ENCODE assay signal across 17 cellular contexts in the genomic region with DNA sequence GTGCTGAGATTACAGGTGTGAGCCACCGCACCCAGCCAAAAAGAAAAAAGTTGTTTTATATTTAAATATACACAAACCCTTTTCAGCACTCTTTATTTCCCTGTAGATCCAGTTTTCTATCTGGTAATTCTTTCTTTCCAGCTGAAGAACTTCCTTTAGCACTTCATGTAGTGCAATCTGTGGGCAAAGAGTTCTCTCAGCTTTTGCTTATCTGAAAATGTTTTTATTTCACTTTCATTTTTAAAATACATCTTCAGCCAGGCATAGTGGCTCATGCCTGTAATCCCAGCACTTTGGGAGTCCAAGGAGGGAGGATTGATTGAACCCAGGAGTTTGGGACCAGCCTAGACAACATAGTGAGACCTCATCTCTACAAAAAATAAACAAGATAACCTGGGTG. TPM values are rescaled to one million over a fixed set of nuclear protein-coding genes. Genes with fewer than 3 reads are reported as not detected.
A peak's percentile ranks its signal among the peaks of the same experiment; 100 is the strongest.
DNase-seq lines count a peak whose midpoint lies in the region; ATAC-seq and TF ChIP-seq lines count a peak whose summit lies in the region.
"Had no signal": no experiment of that assay in that cellular context is flagged by ENCODE, and none has a peak within 500 bp of the region (broad histone marks: within the 10 kb centered on the region; RNA-seq: fewer than 3 reads in every experiment).

No MANE protein-coding gene starts in this region.

- H3K4me2 ChIP-seq in IMR-90 (ENCODE audit: low read depth, low read length), result peak overlapping the region; percentile 60; the same call in 1 of the 2 replicates

- dilution Hi-C loops in IMR-90 (cut with HindIII; ENCODE audit: low sequenced_read_pairs, unreplicated experiment), result no loop called here

- DNase-seq in IMR-90, result no peak
- no peak for DNase-seq in T-helper 17 cell
- peak; percentile 41 for DNase-seq in fibroblast of villous mesenchyme (ENCODE audit: low read depth)
- no peak for DNase-seq in stomach
- DNase-seq in SIG-M5 (lab: John Stamatoyannopoulos, UW), result no peak
- no peak for DNase-seq in NCI-H510A treated with DMSO at 0.1 percent for 48 hours (lab: John Stamatoyannopoulos, UW)
- DNase-seq: CD4-positive, alpha-beta memory T cell; GOT3; KG1; NCI-H1092; NCI-H146; NCI-H2081 treated with DMSO at 0.1 percent for 48 hours; NCI-H2227 treated with DMSO at 0.1 percent for 48 hours; NCI-H524 treated with DMSO at 0.1 percent for 48 hours; Peyer's patch; SHP77 had no signal

- no TSS peak for BruUV-seq in IMR-90 (replicated peaks; lab: Mats Ljungman, UMichigan)

- H2BK5ac ChIP-seq in IMR-90 (ENCODE audit: low read depth, low read length, poor library complexity, severe bottlenecking), result peak overlapping the region; percentile 2

- peak overlapping the region; percentile 80; the same call in 1 of the 2 replicates for H2BK120ac ChIP-seq in IMR-90 (ENCODE audit: low read depth, low read length)

- peak overlapping the region; percentile 64; the same call in 1 of the 2 replicates for H3K4ac ChIP-seq in IMR-90 (ENCODE audit: low read depth, low read length)

- H2AK9ac ChIP-seq in IMR-90 (replicated peaks; ENCODE audit: low read depth, low read length, poor library complexity), result no peak overlapping the region

- peaks cover 16% of the 10 kb centered on the region for H3K27me3 Mint-ChIP-seq in T-helper 17 cell

- no peak for TF ChIP-seq RAD21 in IMR-90 (IDR thresholded peaks at IDR 0.05; ENCODE audit: low read length)

- H3K27ac ChIP-seq in IMR-90 (ENCODE audit: insufficient read depth, low read length) (no peak overlapping the region), stomach (peak overlapping the region in 3 of 5 donors; percentile 13 to 79 (median 70))

- no CpG with 5 or more reads among the region's 1 CpG for WGBS in IMR-90 (ENCODE audit: extremely low coverage in 2 of 2, insufficient read length in 1 of 2), 2 experiments
- 35 to 63% (median 58%) methylated on average over 1 of the region's 1 CpG for WGBS in stomach, 5 donors

- H3K4me3 ChIP-seq in IMR-90 (ENCODE audit: insufficient read depth, low read depth, low read length), result no peak overlapping the region
- H3K4me3 ChIP-seq in fibroblast of villous mesenchyme (ENCODE audit: low read depth, low read length), result no peak overlapping the region
- no peak overlapping the region for H3K4me3 ChIP-seq in stomach
- H3K4me3 ChIP-seq: Peyer's patch had no signal

- no peaks in the 10 kb centered on the region for H4K20me1 ChIP-seq in IMR-90 (ENCODE audit: insufficient read depth, low read length)

- no peak overlapping the region for H3K56ac ChIP-seq in IMR-90 (ENCODE audit: extremely low read depth, insufficient read depth, low read length)

- H2AK5ac ChIP-seq in IMR-90 (ENCODE audit: low read depth, low read length), result no peak overlapping the region

- POLR2A ChIA-PET in IMR-90 (lab: Charles Lee; ENCODE audit: unreplicated experiment), result no interaction called here

- peak overlapping the region; percentile 72 for H2AFZ ChIP-seq in IMR-90 (replicated peaks; ENCODE audit: low read length, poor library complexity)

- peak overlapping the region; percentile 58; the same call in 1 of the 2 replicates for H3K14ac ChIP-seq in IMR-90 (replicated peaks; ENCODE audit: low read depth, low read length)

- no peak for TF ChIP-seq POLR2A in IMR-90 (IDR thresholded peaks at IDR 0.05; ENCODE audit: low read depth, low read length)
- no peak for TF ChIP-seq POLR2A in stomach (IDR thresholded peaks at IDR 0.05)

- no peak for TF ChIP-seq EP300 in stomach (IDR thresholded peaks at IDR 0.05)

- intact Hi-C loops in IMR-90 (cut with micrococcal nuclease) (no loop called here), stomach (cut with DNase I; ENCODE audit: low total_unique reads) (no loop called here)

- no peak overlapping the region for H3K23ac ChIP-seq in IMR-90 (ENCODE audit: low read depth, low read length)

- no peak overlapping the region for H3K18ac ChIP-seq in IMR-90 (ENCODE audit: low read depth, low read length)

- peaks cover 4% of the 10 kb centered on the region for H3K4me1 Mint-ChIP-seq in T-helper 17 cell

- H3K79me1 ChIP-seq in IMR-90 (ENCODE audit: low read depth in 1 of 2, low read length in 2 of 2), result 0 out of 4 replicates have a peak, but pooled peaks cover 0 to 3% of the 10 kb centered on the region in 2 experiments

- no peaks in the 10 kb centered on the region for H3K36me3 ChIP-seq in IMR-90 (ENCODE audit: control insufficient read depth, insufficient read depth, low read length)
- H3K36me3 ChIP-seq in stomach, result no peaks in the 10 kb centered on the region
- H3K36me3 ChIP-seq: Peyer's patch had no signal

- no peak overlapping the region for H3K9ac ChIP-seq in IMR-90 (ENCODE audit: low read depth, low read length)

- H3K27ac Mint-ChIP-seq in T-helper 17 cell, result peak overlapping the region; percentile 78

- peak overlapping the region; percentile 34; the same call in 1 of the 3 replicates for H2BK15ac ChIP-seq in IMR-90 (ENCODE audit: low read depth, low read length)

- no peak overlapping the region; the same call in 1 of the 2 replicates for H4K5ac ChIP-seq in IMR-90 (ENCODE audit: low read depth, low read length)

- peaks cover 6% of the 10 kb centered on the region for H3K36me3 Mint-ChIP-seq in T-helper 17 cell (ENCODE audit: low read depth)

- CTCF ChIA-PET in IMR-90 (lab: Yijun Ruan, JAX), result interaction anchor here (0.6 to 1.4 kb wide), 3 partner anchors 12 to 23 kb away, joined by 3 to 8 read pairs (median 4); no protein-coding TSS in a partner anchor

- no peaks in the 10 kb centered on the region for H3K27me3 ChIP-seq in IMR-90 (ENCODE audit: control insufficient read depth, insufficient read depth, low read length)
- no peaks in the 10 kb centered on the region for H3K27me3 ChIP-seq in stomach
- H3K27me3 ChIP-seq: Peyer's patch had no signal

- peak overlapping the region; percentile 18; the same call in 1 of the 2 replicates for H2BK20ac ChIP-seq in IMR-90 (ENCODE audit: low read depth, low read length)

- H3K4me1 ChIP-seq in IMR-90 (ENCODE audit: control insufficient read depth, insufficient read depth, low read length), result 0 out of 2 replicates have a peak, but pooled peaks cover 2% of the 10 kb centered on the region
- no peaks in the 10 kb centered on the region for H3K4me1 ChIP-seq in stomach

- peak overlapping the region; percentile 36 to 77; a peak in 2 of 4 replicates for H4K8ac ChIP-seq in IMR-90 (ENCODE audit: low read depth in 2 of 2, low read length in 2 of 2)

- H3K9me3 ChIP-seq in IMR-90 (ENCODE audit: control insufficient read depth, insufficient read depth, low read length), result no peaks in the 10 kb centered on the region
- no peaks in the 10 kb centered on the region for H3K9me3 ChIP-seq in T-helper 17 cell (ENCODE audit: control insufficient read depth, low read length, poor library complexity, severe bottlenecking)
- peaks cover 0 to 4% (median under 1%) of the 10 kb centered on the region in 4 donors for H3K9me3 ChIP-seq in stomach

- ATAC-seq in IMR-90 (ENCODE audit: low read depth) (peak; percentile 32), T-helper 17 cell (no peak), GM18907 (IDR thresholded peaks at IDR 0.05; ENCODE audit: unreplicated experiment) (no peak)

- no peak overlapping the region for H3K4me3 Mint-ChIP-seq in T-helper 17 cell

- H3K9me1 ChIP-seq in IMR-90 (ENCODE audit: insufficient read depth, low read length), result no peaks in the 10 kb centered on the region

- TF ChIP-seq CTCF in IMR-90 (conservative IDR thresholded peaks at IDR 0.05; ENCODE audit: low read depth, low read length) (no peak), fibroblast of villous mesenchyme (IDR thresholded peaks at IDR 0.05; ENCODE audit: insufficient read depth, low read depth, low read length) (no peak), stomach (IDR thresholded peaks at IDR 0.05) (no peak)

- H4K91ac ChIP-seq in IMR-90 (ENCODE audit: insufficient read depth, low read depth, low read length), result no peak overlapping the region; the same call in 1 of the 2 replicates

- in situ Hi-C loops in IMR-90 (cut with MboI; ENCODE audit: low sequenced_read_pairs), result no loop called here

TF ChIP-seq in IMR-90, 13 proteins besides CTCF, POLR2A, EP300 and RAD21:
- no peak for TF ChIP-seq NFE2L2 (IDR thresholded peaks at IDR 0.05; ENCODE audit: low read depth, low read length)
- TF ChIP-seq SMC3 (IDR thresholded peaks at IDR 0.05; ENCODE audit: low read depth, low read length), result no peak
- TF ChIP-seq, protein P1, sequence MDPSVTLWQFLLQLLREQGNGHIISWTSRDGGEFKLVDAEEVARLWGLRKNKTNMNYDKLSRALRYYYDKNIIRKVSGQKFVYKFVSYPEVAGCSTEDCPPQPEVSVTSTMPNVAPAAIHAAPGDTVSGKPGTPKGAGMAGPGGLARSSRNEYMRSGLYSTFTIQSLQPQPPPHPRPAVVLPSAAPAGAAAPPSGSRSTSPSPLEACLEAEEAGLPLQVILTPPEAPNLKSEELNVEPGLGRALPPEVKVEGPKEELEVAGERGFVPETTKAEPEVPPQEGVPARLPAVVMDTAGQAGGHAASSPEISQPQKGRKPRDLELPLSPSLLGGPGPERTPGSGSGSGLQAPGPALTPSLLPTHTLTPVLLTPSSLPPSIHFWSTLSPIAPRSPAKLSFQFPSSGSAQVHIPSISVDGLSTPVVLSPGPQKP (IDR thresholded peaks at IDR 0.05; ENCODE audit: borderline replicate concordance, low read depth, low read length), result no peak
TF ChIP-seq in IMR-90: peak in this region for 0.

RNA-seq across cellular contexts. Expression of gene HYI, which starts 28.5 kb away (rescaled TPM):
- total RNA-seq in IMR-90 (2012; rRNA removed) (21.5 and 25.0 TPM in 2 replicates), T-helper 17 cell (10 to 100 TPM; 14.8 to 24.1 TPM), fibroblast of villous mesenchyme (43.6 and 131 TPM in 2 replicates), stomach (10 to 100 TPM; 24.4 to 77.6 (median 43.6) TPM)
- polyA plus RNA-seq in IMR-90 (2012; rRNA removed) (53.7 and 66.7 TPM in 2 replicates), stomach (100 to 1,000 TPM in 2 of 3 donors, 10 to 100 TPM in 1; 64.2 to 173 (median 143) TPM)
- 46.3 and 63.2 TPM in 2 replicates for polyA plus RNA-seq in IMR-90 (2012; cell fraction: cytosol; rRNA removed)
- polyA plus RNA-seq in IMR-90 (2012; cell fraction: nucleus; rRNA removed; ENCODE audit: low replicate concordance), result 204 and 236 TPM in 2 replicates

RNA-seq across cellular contexts. Expression of gene PTPRF, which starts 48.4 kb away (rescaled TPM):
- total RNA-seq in IMR-90 (2012; rRNA removed) (25.8 and 27.8 TPM in 2 replicates), T-helper 17 cell (1 to 10 TPM in 1 of 2 donors, under 1 TPM in 1; 0.52 to 5.9 TPM), fibroblast of villous mesenchyme (42.7 and 53.8 TPM in 2 replicates), stomach (100 to 1,000 TPM in 4 of 5 donors, 10 to 100 TPM in 1; 63.0 to 282 (median 114) TPM)
- polyA plus RNA-seq in IMR-90 (2012; rRNA removed) (92.3 and 103 TPM in 2 replicates), stomach (10 to 100 TPM; 11.3 to 53.3 (median 30.4) TPM)
- polyA plus RNA-seq in IMR-90 (2012; cell fraction: cytosol; rRNA removed), result 46.4 and 102 TPM in 2 replicates
- 122 and 210 TPM in 2 replicates for polyA plus RNA-seq in IMR-90 (2012; cell fraction: nucleus; rRNA removed; ENCODE audit: low replicate concordance)
- total RNA-seq: CD4-positive, alpha-beta memory T cell had no signal
- polyA plus RNA-seq: CD4-positive, alpha-beta memory T cell had no signal
